Comparison of ENCODE assay signal across 12 cellular contexts in the genomic region with DNA sequence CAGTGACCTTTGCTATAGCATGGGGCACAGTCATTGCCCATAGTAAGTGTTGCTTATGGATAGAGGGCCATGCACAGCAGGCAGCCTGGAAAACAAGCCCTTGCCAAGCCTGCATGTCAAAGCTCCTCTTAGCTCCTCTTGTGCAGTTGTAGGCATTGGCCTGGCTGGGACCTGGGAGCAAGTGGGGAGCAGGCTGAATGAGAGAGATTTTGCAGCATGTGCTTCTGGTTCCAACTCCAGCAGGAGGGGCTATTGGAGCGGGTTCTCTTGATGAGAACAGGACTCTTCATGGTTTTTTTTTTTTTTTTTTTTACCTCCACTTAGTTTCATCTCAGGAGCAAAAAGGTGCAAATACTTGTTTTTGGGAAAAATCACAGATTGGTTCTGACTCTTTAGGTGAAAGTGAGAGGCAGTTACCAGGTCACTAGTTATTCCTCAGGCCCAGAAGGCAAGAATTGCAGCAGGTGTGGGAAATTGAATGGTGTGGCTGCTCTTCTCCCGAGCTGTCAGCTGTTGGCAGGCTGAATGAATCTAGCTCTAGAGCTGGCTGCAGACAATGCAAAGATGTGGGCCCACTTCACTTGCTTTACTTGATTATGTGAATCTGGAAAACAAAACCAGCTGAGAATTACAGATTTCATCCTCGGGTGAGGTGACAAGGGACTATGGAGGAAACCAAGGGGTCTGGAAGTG.
A peak's percentile ranks its signal among the peaks of the same experiment; 100 is the strongest.
DNase-seq lines count a peak whose midpoint lies in the region; ATAC-seq, FAIRE-seq and TF ChIP-seq lines count a peak whose summit lies in the region.
"Had no signal": no experiment of that assay in that cellular context is flagged by ENCODE, and none has a peak within 500 bp of the region (broad histone marks: within the 10 kb centered on the region; RNA-seq: fewer than 3 reads in every experiment).

No MANE protein-coding gene starts in this region.

- peaks cover 27% of the 10 kb centered on the region for H3K36me3 Mint-ChIP-seq in MCF 10A (ENCODE audit: insufficient read depth, unreplicated experiment)
- H3K36me3 Mint-ChIP-seq in brain: peaks cover 25% of the 10 kb centered on the region

- H3K27ac Mint-ChIP-seq in MCF 10A (ENCODE audit: low read depth, unreplicated experiment): peak overlapping the region; percentile 21
- H3K27ac Mint-ChIP-seq in brain: peak overlapping the region; percentile 30 to 94 (median 88)

- BruUV-seq in MCF 10A (replicated peaks; lab: Mats Ljungman, UMichigan): no TSS peak

- H3K36me3 ChIP-seq in breast epithelium: no peaks in the 10 kb centered on the region

- H3K4me1 Mint-ChIP-seq in MCF 10A (ENCODE audit: insufficient read depth, unreplicated experiment): peaks cover 50% of the 10 kb centered on the region
- peaks cover 91% of the 10 kb centered on the region for H3K4me1 Mint-ChIP-seq in brain

- no peak for DNase-seq in MCF 10A (ENCODE audit: unreplicated experiment)
- no peak for DNase-seq in breast epithelium (ENCODE audit: low spot score in 2 of 2)
- no peak for DNase-seq in urothelium cell line (ENCODE audit: low spot score)
- no peak for DNase-seq in NCI-H128 (lab: John Stamatoyannopoulos, UW; ENCODE audit: unreplicated experiment)
- DNase-seq in AML-193 (lab: John Stamatoyannopoulos, UW): no peak
- DNase-seq: activated CD4-positive, alpha-beta T cell treated with anti-CD3 and anti-CD28 coated beads, Interleukin-2, amount 50 U/mL, for 48 hours; central memory CD4-positive, alpha-beta T cell had no signal

- no peak for TF ChIP-seq CTCF in MCF 10A (IDR thresholded peaks at IDR 0.05; ENCODE audit: unreplicated experiment)
- TF ChIP-seq CTCF in breast epithelium (IDR thresholded peaks at IDR 0.05): no peak
- TF ChIP-seq CTCF in brain (conservative IDR thresholded peaks at IDR 0.05): peak; percentile 21 to 27

- CTCF ChIA-PET in MCF 10A (lab: Yijun Ruan, JAX): interaction anchor here (0.6 to 1.0 kb wide), 4 partner anchors 14 to 274 kb away, joined by 3 to 4 read pairs (median 4); no protein-coding TSS in a partner anchor

- H3K9me3 ChIP-seq in breast epithelium: no peaks in the 10 kb centered on the region

- peak overlapping the region in 1 of 2 donors; percentile 8 for H3K27ac ChIP-seq in breast epithelium
- peak overlapping the region; percentile 63 for H3K27ac ChIP-seq in layer of hippocampus (ENCODE audit: low read depth, low read length)
- H3K27ac ChIP-seq: C4-2B had no signal

- peak; percentile 53 for FAIRE-seq in urothelium cell line (lab: Jason Lieb, UNC)

- H3K27me3 Mint-ChIP-seq in MCF 10A (ENCODE audit: insufficient read depth, unreplicated experiment): no peaks in the 10 kb centered on the region
- no peaks in the 10 kb centered on the region for H3K27me3 Mint-ChIP-seq in brain

- no peak for TF ChIP-seq POLR2A in breast epithelium (IDR thresholded peaks at IDR 0.05)

- no peaks in the 10 kb centered on the region for H3K9me3 Mint-ChIP-seq in MCF 10A (ENCODE audit: unreplicated experiment)
- H3K9me3 Mint-ChIP-seq in brain: no peaks in the 10 kb centered on the region

- peaks cover 0 to 3% of the 10 kb centered on the region in 2 donors for H3K4me1 ChIP-seq in breast epithelium

- ATAC-seq in HG03280 (IDR thresholded peaks at IDR 0.05; ENCODE audit: unreplicated experiment): no peak
- ATAC-seq: HCT116 had no signal

- intact Hi-C loops in MCF 10A (cut with micrococcal nuclease): no loop called here
- intact Hi-C loops in breast epithelium (cut with DNase I; ENCODE audit: low total_unique reads): no loop called here

- POLR2A ChIA-PET in MCF 10A (lab: Yijun Ruan, JAX): interaction anchor here (0.7 to 1.1 kb wide), 2 partner anchors 15 to 440 kb away, joined by 3 read pairs; no protein-coding TSS in a partner anchor

- H3K27me3 ChIP-seq in breast epithelium (no peaks in the 10 kb centered on the region), layer of hippocampus (ENCODE audit: control insufficient read depth, insufficient read depth, low read length) (no peaks in the 10 kb centered on the region)

- H3K4me3 Mint-ChIP-seq in MCF 10A (ENCODE audit: unreplicated experiment): no peak overlapping the region
- peak overlapping the region; percentile 11 to 65 (median 14) for H3K4me3 Mint-ChIP-seq in brain

- H3K4me3 ChIP-seq in breast epithelium: no peak overlapping the region

Comparison
In these comparisons a context has a peak if more than half of its experiments do, and no peak if none do; other contexts are left out.
1. CTCF ChIP-seq: peak in brain (2 of 2); none in MCF 10A (single experiment) and breast epithelium (0 of 3).